ENCODE assay signal across 21 cellular contexts in genomic region chr2:209368406-209368805, GRCh38. TPM values are rescaled to one million over a fixed set of nuclear protein-coding genes. Genes with fewer than 3 reads are reported as not detected.
DNase-seq lines count a peak whose midpoint lies in the region; TF ChIP-seq lines count a peak whose summit lies in the region.
"Had no signal": no experiment of that assay in that cellular context is flagged by ENCODE, and none has a peak within 500 bp of the region (broad histone marks: within the 10 kb centered on the region; RNA-seq: fewer than 3 reads in every experiment).

No MANE protein-coding gene starts in this region.

- H3K79me2 ChIP-seq in mammary epithelial cell (ENCODE audit: insufficient read depth, low read length) (no peaks in the 10 kb centered on the region), osteoblast (ENCODE audit: insufficient read depth, low read length) (no peaks in the 10 kb centered on the region)

- H4K20me1 ChIP-seq in mammary epithelial cell (ENCODE audit: insufficient read depth, low read length) (no peaks in the 10 kb centered on the region), osteoblast (ENCODE audit: insufficient read depth, low read length) (no peaks in the 10 kb centered on the region)

- H3K27me3 ChIP-seq in mammary epithelial cell (ENCODE audit: insufficient read depth, low read length) = no peaks in the 10 kb centered on the region
- no peaks in the 10 kb centered on the region for H3K27me3 ChIP-seq in osteoblast (ENCODE audit: insufficient read depth, low read length)
- no peaks in the 10 kb centered on the region for H3K27me3 ChIP-seq in testis
- H3K27me3 ChIP-seq: neutrophil, thyroid gland had no signal

- H3K4me3 Mint-ChIP-seq in Calu3 (ENCODE audit: low read depth, unreplicated experiment) = peak overlapping the region; percentile 31
- H3K4me3 Mint-ChIP-seq: activated CD4-positive, alpha-beta T cell treated with anti-CD3 and anti-CD28 coated beads, Interleukin-2, amount 10 ng/mL, durations not matched to agents 24 days and 14 days; CD8-positive, alpha-beta memory T cell; stimulated activated effector memory CD8-positive, alpha-beta T cell treated with anti-CD3 and anti-CD28 coated beads, Interleukin-12 subunit alpha, Interleukin-12 subunit beta, amount 100 ng/mL, for 72 hours had no signal

- DNase-seq in Calu3 (peak; percentile 35), M059J (ENCODE audit: low read depth) (peak; percentile 39), mammary epithelial cell (peak; percentile 25), osteoblast (ENCODE audit: insufficient read length, low spot score, missing footprints) (no peak), testis (no peak), CD1c-positive myeloid dendritic cell (ENCODE audit: extremely low spot score) (no peak), dermis blood vessel endothelial cell (no peak), GM10266 (ENCODE audit: extremely low spot score) (no peak)
- DNase-seq: activated CD4-positive, alpha-beta T cell treated with anti-CD3 and anti-CD28 coated beads, Interleukin-2, amount 10 ng/mL, durations not matched to agents 24 days and 14 days; activated gamma-delta T cell; caudate nucleus; CD8-positive, alpha-beta memory T cell; GOT3; Karpas-422; NCI-H1417; NCI-H2171 had no signal

- in situ Hi-C loops in mammary epithelial cell (cut with MboI; ENCODE audit: low sequenced_read_pairs in 2 of 2) = no loop called here

- dilution Hi-C loops in mammary epithelial cell (cut with HindIII; ENCODE audit: low sequenced_read_pairs) = no loop called here

- peaks cover 15% of the 10 kb centered on the region for H3K36me3 Mint-ChIP-seq in Calu3 (ENCODE audit: insufficient read depth, unreplicated experiment)
- H3K36me3 Mint-ChIP-seq: CD8-positive, alpha-beta memory T cell; stimulated activated effector memory CD8-positive, alpha-beta T cell treated with anti-CD3 and anti-CD28 coated beads, Interleukin-12 subunit alpha, Interleukin-12 subunit beta, amount 100 ng/mL, for 72 hours had no signal

- BruUV-seq in Calu3 (replicated peaks; lab: Mats Ljungman, UMichigan) = no TSS peak
- no TSS peak for BruUV-seq in mammary epithelial cell (replicated peaks; lab: Mats Ljungman, UMichigan)

- peak overlapping the region; percentile 77 for H3K27ac Mint-ChIP-seq in Calu3 (ENCODE audit: unreplicated experiment)
- H3K27ac Mint-ChIP-seq: activated CD4-positive, alpha-beta T cell treated with anti-CD3 and anti-CD28 coated beads, Interleukin-2, amount 10 ng/mL, durations not matched to agents 24 days and 14 days; CD8-positive, alpha-beta memory T cell; stimulated activated effector memory CD8-positive, alpha-beta T cell treated with anti-CD3 and anti-CD28 coated beads, Interleukin-12 subunit alpha, Interleukin-12 subunit beta, amount 100 ng/mL, for 72 hours had no signal

- H3K27ac ChIP-seq in mammary epithelial cell (ENCODE audit: insufficient read depth, low read depth, low read length) = peak overlapping the region; percentile 97
- H3K27ac ChIP-seq in osteoblast (ENCODE audit: low read depth, low read length) = no peak overlapping the region
- no peak overlapping the region for H3K27ac ChIP-seq in testis
- H3K27ac ChIP-seq: neutrophil, RWPE1 had no signal

- H3K4me1 ChIP-seq in mammary epithelial cell (ENCODE audit: insufficient read depth, low read length) = peaks cover 35% of the 10 kb centered on the region
- H3K4me1 ChIP-seq in osteoblast (ENCODE audit: insufficient read depth, low read length) = peaks cover 16% of the 10 kb centered on the region
- no peaks in the 10 kb centered on the region for H3K4me1 ChIP-seq in testis
- H3K4me1 ChIP-seq: thyroid gland had no signal

- H3K36me3 ChIP-seq in mammary epithelial cell (ENCODE audit: insufficient read depth, low read length) (no peaks in the 10 kb centered on the region), osteoblast (ENCODE audit: insufficient read depth, low read length) (no peaks in the 10 kb centered on the region), testis (ENCODE audit: low read depth, missing control alignments) (no peaks in the 10 kb centered on the region)
- H3K36me3 ChIP-seq: adrenal gland, neutrophil, thyroid gland had no signal

- H3K4me1 Mint-ChIP-seq in Calu3 (ENCODE audit: low read depth, unreplicated experiment) = peaks cover 31% of the 10 kb centered on the region
- H3K4me1 Mint-ChIP-seq: activated CD4-positive, alpha-beta T cell treated with anti-CD3 and anti-CD28 coated beads, Interleukin-2, amount 10 ng/mL, durations not matched to agents 24 days and 14 days; CD8-positive, alpha-beta memory T cell; stimulated activated effector memory CD8-positive, alpha-beta T cell treated with anti-CD3 and anti-CD28 coated beads, Interleukin-12 subunit alpha, Interleukin-12 subunit beta, amount 100 ng/mL, for 72 hours had no signal

- H3K9me3 Mint-ChIP-seq in Calu3 (ENCODE audit: low read depth, unreplicated experiment) = peaks cover 7% of the 10 kb centered on the region

- no peak for TF ChIP-seq CTCF in Calu3 (IDR thresholded peaks at IDR 0.05; ENCODE audit: unreplicated experiment)
- no peak for TF ChIP-seq CTCF in mammary epithelial cell (conservative IDR thresholded peaks at IDR 0.05 in 1 of 2, IDR thresholded peaks at IDR 0.05 in 1 of 2; ENCODE audit: extremely low read depth in 1 of 2, insufficient read depth in 1 of 2, low read depth in 1 of 2, low read length in 2 of 2)
- TF ChIP-seq CTCF in osteoblast (IDR thresholded peaks at IDR 0.05; ENCODE audit: extremely low read depth, low read depth, low read length) = no peak
- no peak for TF ChIP-seq CTCF in testis (IDR thresholded peaks at IDR 0.05)
- no peak for TF ChIP-seq CTCF in GM10266 (IDR thresholded peaks at IDR 0.05; ENCODE audit: control insufficient read depth, insufficient read depth, low read depth, missing control alignments)

- peak overlapping the region; percentile 37 for H3K9ac ChIP-seq in mammary epithelial cell (ENCODE audit: insufficient read depth, low read length)

- TF ChIP-seq POLR2A in testis (IDR thresholded peaks at IDR 0.05) = no peak

- peak overlapping the region; percentile 61 for H2AFZ ChIP-seq in mammary epithelial cell (ENCODE audit: low read depth, low read length)
- H2AFZ ChIP-seq in osteoblast (ENCODE audit: low read length) = no peak overlapping the region

- H3K9me3 ChIP-seq in mammary epithelial cell (replicated peaks; ENCODE audit: insufficient read depth, low read length) (no peaks in the 10 kb centered on the region), osteoblast (ENCODE audit: low read depth, low read length) (no peaks in the 10 kb centered on the region), testis (no peaks in the 10 kb centered on the region)
- H3K9me3 ChIP-seq: adrenal gland, neutrophil, thyroid gland had no signal

- intact Hi-C loops in Calu3 (cut with micrococcal nuclease; ENCODE audit: unreplicated experiment) = loop anchor here (2.0 kb wide), 3 partner anchors 14 to 56 kb away; partner anchors contain the start of gene MAP2
- intact Hi-C loops in mammary epithelial cell (cut with micrococcal nuclease) = loop anchor here (2.0 to 10.0 kb wide), 2 partner anchors 56 to 1766 kb away; partner anchors contain the start of gene MAP2
- intact Hi-C loops in testis (cut with DNase I; ENCODE audit: low total_unique reads) = no loop called here

- H3K4me3 ChIP-seq in mammary epithelial cell (replicated peaks in 1 of 3; ENCODE audit: insufficient read depth in 1 of 3, low read depth in 2 of 3, low read length in 3 of 3) (peak overlapping the region in 1 of 3 experiments; percentile 21), osteoblast (ENCODE audit: insufficient read depth, low read length) (no peak overlapping the region), testis (no peak overlapping the region)
- H3K4me3 ChIP-seq: adrenal gland, thyroid gland had no signal

- H3K27me3 Mint-ChIP-seq in Calu3 (ENCODE audit: unreplicated experiment) = no peaks in the 10 kb centered on the region
- H3K27me3 Mint-ChIP-seq: activated CD4-positive, alpha-beta T cell treated with anti-CD3 and anti-CD28 coated beads, Interleukin-2, amount 10 ng/mL, durations not matched to agents 24 days and 14 days; CD8-positive, alpha-beta memory T cell had no signal

- H3K4me2 ChIP-seq in mammary epithelial cell (ENCODE audit: insufficient read depth, low read depth, low read length) (peak overlapping the region; percentile 85), osteoblast (ENCODE audit: insufficient read depth, low read length) (peak overlapping the region; percentile 1)

- CTCF ChIA-PET in Calu3 (lab: Charles Lee) = interaction anchor here (0.6 to 1.6 kb wide), 7 partner anchors 11 to 187 kb away, joined by 3 to 7 read pairs (median 5); partner anchors contain the start of gene MAP2
- CTCF ChIA-PET in mammary epithelial cell (lab: Charles Lee; ENCODE audit: low non-redundant PET) = interaction anchor here (0.6 to 1.6 kb wide), 4 partner anchors 56 to 969 kb away, joined by 3 to 6 read pairs (median 4); partner anchors contain the start of gene MAP2

- WGBS in mammary epithelial cell (ENCODE audit: low coverage, missing lambda C conversion rate) = 45% methylated on average over 2 of the region's 2 CpGs
- 37 to 46% methylated on average over 2 of the region's 2 CpGs for WGBS in testis, 2 donors

RNA-seq across cellular contexts. Expression of gene MAP2, which starts 55.4 kb away (rescaled TPM):
- total RNA-seq in Calu3 (2022) = 9.5 and 11.2 TPM in 2 replicates
- total RNA-seq in M059J (2014; rRNA removed; shearing (Covaris generic)) = 3.4 and 4.0 TPM in 2 replicates
- 10 to 100 TPM; 10.5 to 31.5 TPM for total RNA-seq in mammary epithelial cell
- 3.4 TPM for polyA plus RNA-seq in mammary epithelial cell
- polyA minus RNA-seq in mammary epithelial cell = 17.7 TPM
- total RNA-seq in osteoblast = 2.1 and 2.2 TPM in 2 replicates
- 10 to 100 TPM; 20.9 to 30.9 TPM for total RNA-seq in testis
- polyA plus RNA-seq in testis (ENCODE audit: insufficient read depth, low read depth, low replicate concordance) = 15.6 TPM
- 3.9 and 6.0 TPM in 2 replicates for total RNA-seq in dermis blood vessel endothelial cell
- total RNA-seq: activated CD4-positive, alpha-beta T cell treated with anti-CD3 and anti-CD28 coated beads, Interleukin-2, amount 10 ng/mL, durations not matched to agents 24 days and 14 days; CD8-positive, alpha-beta memory T cell had no signal

Comparison
In these comparisons a context has a peak if more than half of its experiments do, and no peak if none do; other contexts are left out.
1. DNase-seq: peak in Calu3 (single experiment), M059J (single experiment) and mammary epithelial cell (single experiment); none in osteoblast (single experiment), testis (single experiment), CD1c-positive myeloid dendritic cell (single experiment), dermis blood vessel endothelial cell (single experiment) and GM10266 (single experiment).